Comparison of ENCODE assay signal across 31 cellular contexts in genomic region chr1:19324665-19324990, GRCh38.
"Had no signal": no experiment of that assay in that cellular context is flagged by ENCODE, and none has a peak within 500 bp of the region (broad histone marks: within the 10 kb centered on the region; RNA-seq: fewer than 3 reads in every experiment).

No MANE protein-coding gene starts in this region.

- H3K36me3 ChIP-seq: colonic mucosa had no signal

- H3K4me1 ChIP-seq: body of pancreas, colonic mucosa, esophagus squamous epithelium, gastroesophageal sphincter, heart right ventricle had no signal

- FAIRE-seq: endometrium, endothelial cell of umbilical vein had no signal

- H3K9me3 ChIP-seq: adrenal gland, body of pancreas, colonic mucosa, esophagus squamous epithelium, gastroesophageal sphincter, heart right ventricle had no signal

- H3K27ac ChIP-seq: adrenal gland, body of pancreas, colonic mucosa, epithelial cell of prostate, esophagus squamous epithelium, gastroesophageal sphincter, heart right ventricle, WERI-Rb-1 had no signal

- DNase-seq: activated B cell treated with CpG ODN at 0.5 μM for 24 hours; activated CD4-positive, alpha-beta T cell treated with anti-CD3 and anti-CD28 coated beads for 48 hours; activated CD4-positive, alpha-beta T cell treated with anti-CD3 and anti-CD28 coated beads, Interleukin-2, amount 50 U/mL, for 1 hour; activated CD4-positive, alpha-beta T cell treated with anti-CD3 and anti-CD28 coated beads, Interleukin-2, amount 50 U/mL, for 48 hours; activated CD8-positive, alpha-beta memory T cell treated with anti-CD3 and anti-CD28 coated beads, Interleukin-2, amount 10 ng/mL, durations not matched to agents 7 days and 5 days; activated CD8-positive, alpha-beta memory T cell treated with anti-CD3 and anti-CD28 coated beads, Interleukin-2, amount 50 U/mL, for 4 hours; activated CD8-positive, alpha-beta T cell treated with anti-CD3 and anti-CD28 coated beads, Interleukin-2, amount 10 ng/mL, durations not matched to agents 7 days and 5 days; activated effector memory CD4-positive, alpha-beta T cell treated with anti-CD3 and anti-CD28 coated beads, Interleukin-2, amount 50 U/mL, for 16 hours; activated naive CD4-positive, alpha-beta T cell treated with anti-CD3 and anti-CD28 coated beads for 36 hours; activated naive CD8-positive, alpha-beta T cell treated with anti-CD3 and anti-CD28 coated beads for 36 hours; activated naive CD8-positive, alpha-beta T cell treated with anti-CD3 and anti-CD28 coated beads, Interleukin-2, amount 50 U/mL, for 24 hours; activated T-cell treated with anti-CD3 and anti-CD28 coated beads, Interleukin-2, amount 50 U/mL, for 1 hour; activated T-cell treated with anti-CD3 and anti-CD28 coated beads, Interleukin-2, amount 50 U/mL, for 48 hours; amygdala; aorta; body of pancreas; caudate nucleus; cerebellar nuclear complex; colonic mucosa; effector CD8-positive, alpha-beta T cell; esophagus squamous epithelium; foreskin melanocyte; heart right ventricle; T1000; WERI-Rb-1 had no signal

- H3K27me3 ChIP-seq: adrenal gland, body of pancreas, colonic mucosa, esophagus squamous epithelium, gastroesophageal sphincter, heart right ventricle had no signal

- ATAC-seq: activated CD4-positive, CD25-positive, alpha-beta regulatory T cell treated with anti-CD3 and anti-CD28 coated beads, Interleukin-2, amount 50 U/mL, for 24 hours; activated CD8-positive, alpha-beta memory T cell treated with anti-CD3 and anti-CD28 coated beads, Interleukin-2, amount 10 ng/mL, durations not matched to agents 7 days and 5 days; activated CD8-positive, alpha-beta T cell treated with anti-CD3 and anti-CD28 coated beads, Interleukin-2, amount 10 ng/mL, durations not matched to agents 7 days and 5 days; activated naive CD8-positive, alpha-beta T cell treated with anti-CD3 and anti-CD28 coated beads, Interleukin-2, amount 50 U/mL, for 24 hours; body of pancreas; gastroesophageal sphincter; heart right ventricle had no signal

- H3K4me3 ChIP-seq: adrenal gland, body of pancreas, colonic mucosa, esophagus squamous epithelium, gastroesophageal sphincter, heart right ventricle had no signal
